In genomic region chr16:58125781-58126335, GRCh38 we compare ENCODE assay signal across 11 cellular contexts. TPM values are rescaled to one million over a fixed set of nuclear protein-coding genes. Genes with fewer than 3 reads are reported as not detected.
DNase-seq lines count a peak whose midpoint lies in the region; ATAC-seq lines count a peak whose summit lies in the region.
"Had no signal": no experiment of that assay in that cellular context is flagged by ENCODE, and none has a peak within 500 bp of the region (broad histone marks: within the 10 kb centered on the region; RNA-seq: fewer than 3 reads in every experiment).

No MANE protein-coding gene starts in this region.

- H3K9me3 Mint-ChIP-seq in activated CD4-positive, alpha-beta T cell treated with anti-CD3 and anti-CD28 coated beads for 36 hours (ENCODE audit: low read depth): no peaks in the 10 kb centered on the region

- H3K27me3 Mint-ChIP-seq in activated CD4-positive, alpha-beta T cell treated with anti-CD3 and anti-CD28 coated beads for 36 hours: no peaks in the 10 kb centered on the region

- CTCF ChIA-PET in activated CD4-positive, alpha-beta T cell treated with anti-CD3 and anti-CD28 coated beads for 36 hours (lab: Charles Lee): interaction anchor here (0.7 to 2.7 kb wide), 6 partner anchors 10 to 103 kb away, joined by 3 to 16 read pairs (median 4); no protein-coding TSS in a partner anchor

- no peak for ATAC-seq in activated CD4-positive, alpha-beta T cell treated with anti-CD3 and anti-CD28 coated beads for 36 hours
- ATAC-seq in HG02884 (IDR thresholded peaks at IDR 0.05; ENCODE audit: unreplicated experiment): no peak
- ATAC-seq: A549 had no signal

- H3K36me3 ChIP-seq in esophagus (ENCODE audit: control insufficient read depth in 2 of 2, insufficient read depth in 2 of 2, low read length in 1 of 2): no peaks in the 10 kb centered on the region
- H3K36me3 ChIP-seq in skeletal muscle satellite cell (ENCODE audit: insufficient read depth, low read length): no peaks in the 10 kb centered on the region

- peaks cover 61% of the 10 kb centered on the region for H3K4me1 Mint-ChIP-seq in activated CD4-positive, alpha-beta T cell treated with anti-CD3 and anti-CD28 coated beads for 36 hours

- H3K27ac Mint-ChIP-seq in activated CD4-positive, alpha-beta T cell treated with anti-CD3 and anti-CD28 coated beads for 36 hours: peak overlapping the region; percentile 35

- H3K36me3 Mint-ChIP-seq in activated CD4-positive, alpha-beta T cell treated with anti-CD3 and anti-CD28 coated beads for 36 hours (ENCODE audit: low read depth): no peaks in the 10 kb centered on the region

- peak overlapping the region; percentile 40 to 72 for H3K27ac ChIP-seq in esophagus (ENCODE audit: low read depth in 2 of 2, low read length in 1 of 2)
- H3K27ac ChIP-seq: A549 had no signal

- peak overlapping the region; percentile 90 for H3K4me2 ChIP-seq in skeletal muscle satellite cell (ENCODE audit: low read length)

- POLR2A ChIA-PET in activated CD4-positive, alpha-beta T cell treated with anti-CD3 and anti-CD28 coated beads for 36 hours (lab: Charles Lee): no interaction called here

- H3K27me3 ChIP-seq in esophagus (ENCODE audit: control insufficient read depth in 1 of 2, insufficient read depth in 2 of 2, low read length in 2 of 2) (no peaks in the 10 kb centered on the region), skeletal muscle satellite cell (ENCODE audit: control insufficient read depth, insufficient read depth, low read length) (no peaks in the 10 kb centered on the region)
- H3K27me3 ChIP-seq: MG63 had no signal

- H3K4me3 Mint-ChIP-seq in activated CD4-positive, alpha-beta T cell treated with anti-CD3 and anti-CD28 coated beads for 36 hours: peak overlapping the region; percentile 13

- intact Hi-C loops in activated CD4-positive, alpha-beta T cell treated with anti-CD3 and anti-CD28 coated beads for 36 hours (cut with DNase I, micrococcal nuclease): loop anchor here (1.0 to 5.0 kb wide), 5 partner anchors 106 to 1194 kb away; partner anchors contain the start of genes CIAPIN1 (in 1 of the 2), COQ9 (in 1 of the 2) and HERPUD1 (in 1 of the 2)

- H3K9me3 ChIP-seq in esophagus (ENCODE audit: control insufficient read depth in 2 of 2, insufficient read depth in 1 of 2, low read depth in 1 of 2, low read length in 1 of 2) (no peaks in the 10 kb centered on the region), skeletal muscle satellite cell (replicated peaks; ENCODE audit: low read length) (no peaks in the 10 kb centered on the region)

- H3K4me3 ChIP-seq in esophagus (ENCODE audit: low read depth in 1 of 2, low read length in 2 of 2): no peak overlapping the region
- peak overlapping the region; percentile 98 for H3K4me3 ChIP-seq in skeletal muscle satellite cell (ENCODE audit: low read length)
- H3K4me3 ChIP-seq: A549 had no signal

- peak overlapping the region; percentile 71 for H3K9ac ChIP-seq in skeletal muscle satellite cell (ENCODE audit: low read depth, low read length)

- 44 to 54% methylated on average over 10 of the region's 10 CpGs for WGBS in esophagus, 2 donors

- no peak for DNase-seq in activated CD4-positive, alpha-beta T cell treated with anti-CD3 and anti-CD28 coated beads for 36 hours
- DNase-seq in activated CD4-positive, alpha-beta T cell treated with anti-CD3 and anti-CD28 coated beads for 1 hour: no peak
- DNase-seq in RKO (ENCODE audit: low spot score) (peak; percentile 62), dedifferentiated amniotic fluid mesenchymal stem cell (ENCODE audit: extremely low spot score) (no peak), NCI-H146 (lab: John Stamatoyannopoulos, UW) (no peak)
- DNase-seq: activated CD4-positive, CD25-positive, alpha-beta regulatory T cell treated with anti-CD3 and anti-CD28 coated beads, Interleukin-2, amount 50 U/mL, for 72 hours; MG63 had no signal

- H3K4me1 ChIP-seq in esophagus (ENCODE audit: control insufficient read depth in 2 of 2, insufficient read depth in 2 of 2, low read length in 1 of 2) (peaks cover 0 to 9% of the 10 kb centered on the region in 2 donors), skeletal muscle satellite cell (ENCODE audit: control insufficient read depth, insufficient read depth, low read length) (peaks cover 55% of the 10 kb centered on the region)

RNA-seq across cellular contexts. Expression of gene CFAP20, which starts 3.3 kb away (rescaled TPM):
- 10 to 100 TPM; 45.9 to 48.7 TPM for total RNA-seq in activated CD4-positive, alpha-beta T cell treated with anti-CD3 and anti-CD28 coated beads for 36 hours
- polyA plus RNA-seq in esophagus: 10 to 100 TPM in 1 of 2 donors, 1 to 10 TPM in 1; 7.0 to 22.5 TPM
- total RNA-seq in skeletal muscle satellite cell (2012; rRNA removed): 30.7 and 33.4 TPM in 2 replicates
